Comparison of ENCODE assay signal across 4 cellular contexts in the genomic region with DNA sequence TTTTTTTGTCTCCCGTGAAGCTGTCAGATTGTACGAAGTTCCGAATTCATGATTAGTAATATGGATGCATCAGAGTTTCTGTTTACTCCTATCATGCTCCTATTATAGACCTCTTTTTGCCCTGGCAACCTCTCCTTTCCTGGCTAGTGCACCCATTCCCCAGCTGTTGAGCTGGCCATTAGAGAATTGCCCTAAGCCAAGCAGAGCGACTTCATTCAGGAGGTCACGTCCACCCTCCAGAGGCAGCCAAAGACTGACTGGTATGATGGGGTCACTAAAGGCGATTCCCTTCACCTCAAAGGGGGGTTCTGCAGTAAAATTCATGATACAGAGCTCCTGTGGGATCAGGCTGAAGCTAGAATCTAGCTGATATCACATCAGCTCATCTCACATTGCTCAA.
"Had no signal": no experiment of that assay in that cellular context is flagged by ENCODE, and none has a peak within 500 bp of the region (broad histone marks: within the 10 kb centered on the region; RNA-seq: fewer than 3 reads in every experiment).

No MANE protein-coding gene starts in this region.

- H3K4me3 ChIP-seq: GM23338 had no signal

- ATAC-seq: GM23338 had no signal

- DNase-seq: H9, HCEC 1CT, IMR-90 had no signal
